Comparison of ENCODE assay signal across 8 cellular contexts in the genomic region with DNA sequence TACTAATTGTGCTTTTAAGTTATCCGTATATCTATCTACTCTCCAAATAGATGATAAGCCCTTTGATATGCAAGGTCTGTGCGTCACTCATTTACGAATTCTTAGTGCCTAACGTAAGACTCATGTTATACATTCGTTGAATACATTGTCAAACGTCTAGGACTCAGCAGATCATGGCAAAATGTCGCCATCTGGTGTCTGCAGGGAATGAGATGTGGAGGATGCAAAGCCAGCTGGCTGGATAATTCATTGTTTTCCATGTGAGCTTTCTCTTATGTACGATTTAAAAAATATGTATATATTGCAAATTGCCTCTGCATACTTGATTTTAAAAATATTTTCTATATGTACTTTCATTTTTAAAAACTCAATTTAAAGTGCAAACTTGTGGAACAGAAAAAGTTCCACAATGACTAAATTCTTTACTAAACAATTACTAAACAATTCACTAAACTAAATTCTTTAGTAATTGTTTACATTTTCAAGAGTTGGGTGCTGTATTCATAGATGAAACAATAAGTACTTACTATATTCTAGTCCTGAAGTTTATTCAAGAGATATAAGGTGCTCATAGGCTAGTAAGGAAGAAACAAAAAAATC. TPM values are rescaled to one million over a fixed set of nuclear protein-coding genes. Genes with fewer than 3 reads are reported as not detected.
DNase-seq lines count a peak whose midpoint lies in the region; ATAC-seq and TF ChIP-seq lines count a peak whose summit lies in the region.

No MANE protein-coding gene starts in this region.

- no peak overlapping the region for H4K91ac ChIP-seq in neuronal stem cell (ENCODE audit: low read depth, low read length, poor library complexity)

- H3K79me2 ChIP-seq in fibroblast of lung (ENCODE audit: control insufficient read depth, insufficient read depth, low read length), result no peaks in the 10 kb centered on the region

- H2BK5ac ChIP-seq in neuronal stem cell (ENCODE audit: low read length), result no peak overlapping the region

- no peak overlapping the region for H2BK120ac ChIP-seq in neuronal stem cell (ENCODE audit: low read depth, low read length)

- H3K79me1 ChIP-seq in neuronal stem cell (ENCODE audit: low read depth, low read length), result no peaks in the 10 kb centered on the region

- H3K23ac ChIP-seq in neuronal stem cell (ENCODE audit: low read depth, low read length, poor library complexity), result no peak overlapping the region

- no CpG with 5 or more reads among the region's 8 CpGs for WGBS in neuronal stem cell (ENCODE audit: extremely low coverage in 2 of 2, insufficient read length in 2 of 2, insufficient replicate concordance in 1 of 2), 2 donors

- peak; percentile 85 to 88 for TF ChIP-seq CTCF in fibroblast of lung (conservative IDR thresholded peaks at IDR 0.05 in 1 of 2, IDR thresholded peaks at IDR 0.05 in 1 of 2; ENCODE audit: low read depth in 1 of 2, low read length in 2 of 2)

- ATAC-seq in GM21515 (IDR thresholded peaks at IDR 0.05; ENCODE audit: unreplicated experiment), result no peak

- H3K4me2 ChIP-seq in fibroblast of lung (ENCODE audit: extremely low read depth, insufficient read depth, low read length), result no peak overlapping the region
- no peak overlapping the region for H3K4me2 ChIP-seq in neuronal stem cell (ENCODE audit: insufficient read depth, low read length, poor library complexity, severe bottlenecking)

- no peaks in the 10 kb centered on the region for H4K20me1 ChIP-seq in fibroblast of lung (ENCODE audit: control insufficient read depth, extremely low read depth, insufficient read depth, low read length)

- H3K18ac ChIP-seq in neuronal stem cell (ENCODE audit: low read length), result no peak overlapping the region

- H3K27ac ChIP-seq in fibroblast of lung (ENCODE audit: insufficient read depth, low read length) (no peak overlapping the region), neuronal stem cell (replicated peaks; ENCODE audit: low read length) (no peak overlapping the region)

- no peak overlapping the region for H2AK5ac ChIP-seq in neuronal stem cell (ENCODE audit: low read depth, low read length)

- H3K4me3 ChIP-seq in NT2/D1 (ENCODE audit: insufficient read length, low read depth) (no peak overlapping the region), fibroblast of lung (replicated peaks in 1 of 4; ENCODE audit: control extremely low read depth in 1 of 4, insufficient read depth in 1 of 4, low read depth in 3 of 4, low read length in 4 of 4) (no peak overlapping the region), neuronal stem cell (ENCODE audit: low read length in 2 of 2) (no peak overlapping the region)

- no peak overlapping the region for H3K9ac ChIP-seq in NT2/D1 (ENCODE audit: insufficient read length, low read depth)
- no peak overlapping the region for H3K9ac ChIP-seq in fibroblast of lung (ENCODE audit: insufficient read depth, low read length)
- no peak overlapping the region for H3K9ac ChIP-seq in neuronal stem cell (ENCODE audit: low read depth, low read length, poor library complexity)

- H3K4me1 ChIP-seq in NT2/D1 (ENCODE audit: insufficient read depth, insufficient read length) (no peaks in the 10 kb centered on the region), fibroblast of lung (ENCODE audit: control insufficient read depth, extremely low read depth, insufficient read depth, low read length) (no peaks in the 10 kb centered on the region), neuronal stem cell (ENCODE audit: control insufficient read depth in 2 of 2, insufficient read depth in 1 of 2, low read depth in 1 of 2, low read length in 2 of 2) (no peaks in the 10 kb centered on the region)

- DNase-seq in GM03348 (ENCODE audit: low spot score) (peak; percentile 75), HPDE6-E6E7 (ENCODE audit: extremely low spot score) (peak; percentile 43), NT2/D1 (ENCODE audit: low read depth, low spot score) (peak; percentile 57), activated T-cell treated with anti-CD3 and anti-CD28 coated beads for 48 hours (ENCODE audit: low read depth) (peak; percentile 30), fibroblast of lung (ENCODE audit: low read depth in 2 of 2) (peak; percentile 57 to 75), neuronal stem cell (ENCODE audit: low spot score) (peak; percentile 63), posterior vena cava (ENCODE audit: low spot score) (no peak)

- H2AFZ ChIP-seq in fibroblast of lung (ENCODE audit: low read length) (no peak overlapping the region), neuronal stem cell (ENCODE audit: low read length) (no peak overlapping the region)

- intact Hi-C loops in posterior vena cava (cut with DNase I), result no loop called here

- no peak overlapping the region for H4K8ac ChIP-seq in neuronal stem cell (ENCODE audit: low read depth, low read length)

- H2BK12ac ChIP-seq in neuronal stem cell (ENCODE audit: low read length), result no peak overlapping the region

- no peak overlapping the region for H3K14ac ChIP-seq in neuronal stem cell (ENCODE audit: low read length)

- no peaks in the 10 kb centered on the region for H3K9me3 ChIP-seq in NT2/D1 (ENCODE audit: insufficient read depth, low read length)
- no peaks in the 10 kb centered on the region for H3K9me3 ChIP-seq in fibroblast of lung (ENCODE audit: control insufficient read depth, insufficient read depth, low read depth, low read length)
- H3K9me3 ChIP-seq in neuronal stem cell (replicated peaks in 1 of 2; ENCODE audit: control insufficient read depth in 2 of 2, insufficient read depth in 1 of 2, low read depth in 1 of 2, low read length in 2 of 2), result no peaks in the 10 kb centered on the region

- H3K36me3 ChIP-seq in NT2/D1 (ENCODE audit: insufficient read depth, insufficient read length, low read length), result no peaks in the 10 kb centered on the region
- H3K36me3 ChIP-seq in fibroblast of lung (ENCODE audit: control insufficient read depth, insufficient read depth, low read length), result no peaks in the 10 kb centered on the region
- H3K36me3 ChIP-seq in neuronal stem cell (replicated peaks in 1 of 2; ENCODE audit: control insufficient read depth in 2 of 2, insufficient read depth in 2 of 2, low read length in 2 of 2), result no peaks in the 10 kb centered on the region

- H3K27me3 ChIP-seq in NT2/D1 (ENCODE audit: insufficient read depth, insufficient read length) (no peaks in the 10 kb centered on the region), fibroblast of lung (ENCODE audit: control insufficient read depth, insufficient read depth, low read length) (peaks cover 4% of the 10 kb centered on the region), neuronal stem cell (ENCODE audit: control insufficient read depth in 3 of 3, insufficient read depth in 3 of 3, low read depth in 1 of 3, low read length in 3 of 3) (peaks cover 0 to 19% (median 0%) of the 10 kb centered on the region in 3 experiments)

- no peak overlapping the region for H3K4ac ChIP-seq in neuronal stem cell (ENCODE audit: low read length)

- no peak overlapping the region for H2BK15ac ChIP-seq in neuronal stem cell (ENCODE audit: low read length)

RNA-seq across cellular contexts. Expression of a gene that starts 33.8 kb away (rescaled TPM):
- total RNA-seq in fibroblast of lung (8.2 and 9.7 TPM in 2 replicates), posterior vena cava (1 to 10 TPM; 6.2 to 6.4 TPM)
- 4.5 and 5.2 TPM in 2 replicates for polyA plus RNA-seq in fibroblast of lung
- 4.0 and 4.6 TPM in 2 replicates for polyA plus RNA-seq in fibroblast of lung (2012)
- 1.3 and 2.9 TPM in 2 replicates for polyA minus RNA-seq in fibroblast of lung (ENCODE audit: low replicate concordance)
- 6.6 TPM for polyA plus RNA-seq in neuronal stem cell (2013, experiment 1 of 2)
- polyA plus RNA-seq in neuronal stem cell (2013, experiment 2 of 2), result 6.2 TPM

RNA-seq across cellular contexts. Expression of a gene that starts 46.6 kb away (rescaled TPM):
- total RNA-seq in fibroblast of lung (not detected in 2 replicates), posterior vena cava (not detected)
- polyA plus RNA-seq in fibroblast of lung, result not detected in 2 replicates
- not detected in 2 replicates for polyA plus RNA-seq in fibroblast of lung (2012)
- polyA minus RNA-seq in fibroblast of lung (ENCODE audit: low replicate concordance), result not detected in 2 replicates
- polyA plus RNA-seq in neuronal stem cell (2013, experiment 1 of 2), result not detected
- polyA plus RNA-seq in neuronal stem cell (2013, experiment 2 of 2), result not detected

RNA-seq across cellular contexts. Expression of a gene that starts 53.3 kb away (rescaled TPM):
- total RNA-seq in fibroblast of lung (under 0.01 TPM in 2 replicates), posterior vena cava (1 to 10 TPM; 1.5 to 2.8 TPM)
- polyA plus RNA-seq in fibroblast of lung, result 0.03 TPM in 2 replicates
- 0.08 TPM in 1 of 2 replicates, not detected in the other for polyA plus RNA-seq in fibroblast of lung (2012)
- polyA minus RNA-seq in fibroblast of lung (ENCODE audit: low replicate concordance), result not detected in 2 replicates
- polyA plus RNA-seq in neuronal stem cell (2013, experiment 1 of 2), result 0.29 TPM
- 0.24 TPM for polyA plus RNA-seq in neuronal stem cell (2013, experiment 2 of 2)
